ENCODE assay signal across 1 cellular context in the genomic region with DNA sequence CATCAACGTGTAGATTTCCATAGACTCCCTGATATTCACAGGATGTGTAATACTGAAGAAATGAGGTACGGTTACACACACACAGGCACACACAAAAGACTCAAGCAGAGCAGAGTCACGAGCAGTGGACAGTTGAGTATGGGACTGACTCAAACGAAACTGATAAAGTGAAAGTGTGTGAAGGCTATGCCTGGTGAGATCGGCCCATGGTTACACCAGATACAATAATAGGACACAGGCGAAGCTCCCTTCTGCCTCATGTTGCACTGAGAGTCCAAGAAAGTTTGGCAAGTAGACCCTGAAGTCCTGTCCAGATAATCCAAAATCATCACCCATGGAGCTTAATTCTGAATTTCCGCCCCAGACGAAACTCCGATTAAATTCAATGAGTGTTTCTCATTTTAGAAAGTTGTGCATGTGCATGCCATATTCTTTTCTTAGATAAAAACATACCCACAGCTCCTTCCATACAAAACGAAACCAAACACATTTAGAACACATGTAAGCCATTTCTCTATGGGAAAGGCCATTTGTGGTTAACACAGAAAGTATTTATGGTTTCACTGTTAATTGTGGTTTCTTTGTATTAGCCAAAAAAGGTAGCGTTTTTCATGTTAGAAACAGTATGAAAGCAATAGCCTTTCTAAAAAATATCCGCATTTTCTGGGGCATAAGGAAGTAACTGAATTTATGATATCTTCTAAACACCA.
TF ChIP-seq lines count a peak whose summit lies in the region.

No MANE protein-coding gene starts in this region.

TF ChIP-seq in GM23338, 12 proteins besides CTCF, POLR2A, EP300 and RAD21 (continued from another document):
- TF ChIP-seq, protein P1, sequence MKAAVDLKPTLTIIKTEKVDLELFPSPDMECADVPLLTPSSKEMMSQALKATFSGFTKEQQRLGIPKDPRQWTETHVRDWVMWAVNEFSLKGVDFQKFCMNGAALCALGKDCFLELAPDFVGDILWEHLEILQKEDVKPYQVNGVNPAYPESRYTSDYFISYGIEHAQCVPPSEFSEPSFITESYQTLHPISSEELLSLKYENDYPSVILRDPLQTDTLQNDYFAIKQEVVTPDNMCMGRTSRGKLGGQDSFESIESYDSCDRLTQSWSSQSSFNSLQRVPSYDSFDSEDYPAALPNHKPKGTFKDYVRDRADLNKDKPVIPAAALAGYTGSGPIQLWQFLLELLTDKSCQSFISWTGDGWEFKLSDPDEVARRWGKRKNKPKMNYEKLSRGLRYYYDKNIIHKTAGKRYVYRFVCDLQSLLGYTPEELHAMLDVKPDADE (IDR thresholded peaks at IDR 0.05), result no peak
- TF ChIP-seq, protein P2, sequence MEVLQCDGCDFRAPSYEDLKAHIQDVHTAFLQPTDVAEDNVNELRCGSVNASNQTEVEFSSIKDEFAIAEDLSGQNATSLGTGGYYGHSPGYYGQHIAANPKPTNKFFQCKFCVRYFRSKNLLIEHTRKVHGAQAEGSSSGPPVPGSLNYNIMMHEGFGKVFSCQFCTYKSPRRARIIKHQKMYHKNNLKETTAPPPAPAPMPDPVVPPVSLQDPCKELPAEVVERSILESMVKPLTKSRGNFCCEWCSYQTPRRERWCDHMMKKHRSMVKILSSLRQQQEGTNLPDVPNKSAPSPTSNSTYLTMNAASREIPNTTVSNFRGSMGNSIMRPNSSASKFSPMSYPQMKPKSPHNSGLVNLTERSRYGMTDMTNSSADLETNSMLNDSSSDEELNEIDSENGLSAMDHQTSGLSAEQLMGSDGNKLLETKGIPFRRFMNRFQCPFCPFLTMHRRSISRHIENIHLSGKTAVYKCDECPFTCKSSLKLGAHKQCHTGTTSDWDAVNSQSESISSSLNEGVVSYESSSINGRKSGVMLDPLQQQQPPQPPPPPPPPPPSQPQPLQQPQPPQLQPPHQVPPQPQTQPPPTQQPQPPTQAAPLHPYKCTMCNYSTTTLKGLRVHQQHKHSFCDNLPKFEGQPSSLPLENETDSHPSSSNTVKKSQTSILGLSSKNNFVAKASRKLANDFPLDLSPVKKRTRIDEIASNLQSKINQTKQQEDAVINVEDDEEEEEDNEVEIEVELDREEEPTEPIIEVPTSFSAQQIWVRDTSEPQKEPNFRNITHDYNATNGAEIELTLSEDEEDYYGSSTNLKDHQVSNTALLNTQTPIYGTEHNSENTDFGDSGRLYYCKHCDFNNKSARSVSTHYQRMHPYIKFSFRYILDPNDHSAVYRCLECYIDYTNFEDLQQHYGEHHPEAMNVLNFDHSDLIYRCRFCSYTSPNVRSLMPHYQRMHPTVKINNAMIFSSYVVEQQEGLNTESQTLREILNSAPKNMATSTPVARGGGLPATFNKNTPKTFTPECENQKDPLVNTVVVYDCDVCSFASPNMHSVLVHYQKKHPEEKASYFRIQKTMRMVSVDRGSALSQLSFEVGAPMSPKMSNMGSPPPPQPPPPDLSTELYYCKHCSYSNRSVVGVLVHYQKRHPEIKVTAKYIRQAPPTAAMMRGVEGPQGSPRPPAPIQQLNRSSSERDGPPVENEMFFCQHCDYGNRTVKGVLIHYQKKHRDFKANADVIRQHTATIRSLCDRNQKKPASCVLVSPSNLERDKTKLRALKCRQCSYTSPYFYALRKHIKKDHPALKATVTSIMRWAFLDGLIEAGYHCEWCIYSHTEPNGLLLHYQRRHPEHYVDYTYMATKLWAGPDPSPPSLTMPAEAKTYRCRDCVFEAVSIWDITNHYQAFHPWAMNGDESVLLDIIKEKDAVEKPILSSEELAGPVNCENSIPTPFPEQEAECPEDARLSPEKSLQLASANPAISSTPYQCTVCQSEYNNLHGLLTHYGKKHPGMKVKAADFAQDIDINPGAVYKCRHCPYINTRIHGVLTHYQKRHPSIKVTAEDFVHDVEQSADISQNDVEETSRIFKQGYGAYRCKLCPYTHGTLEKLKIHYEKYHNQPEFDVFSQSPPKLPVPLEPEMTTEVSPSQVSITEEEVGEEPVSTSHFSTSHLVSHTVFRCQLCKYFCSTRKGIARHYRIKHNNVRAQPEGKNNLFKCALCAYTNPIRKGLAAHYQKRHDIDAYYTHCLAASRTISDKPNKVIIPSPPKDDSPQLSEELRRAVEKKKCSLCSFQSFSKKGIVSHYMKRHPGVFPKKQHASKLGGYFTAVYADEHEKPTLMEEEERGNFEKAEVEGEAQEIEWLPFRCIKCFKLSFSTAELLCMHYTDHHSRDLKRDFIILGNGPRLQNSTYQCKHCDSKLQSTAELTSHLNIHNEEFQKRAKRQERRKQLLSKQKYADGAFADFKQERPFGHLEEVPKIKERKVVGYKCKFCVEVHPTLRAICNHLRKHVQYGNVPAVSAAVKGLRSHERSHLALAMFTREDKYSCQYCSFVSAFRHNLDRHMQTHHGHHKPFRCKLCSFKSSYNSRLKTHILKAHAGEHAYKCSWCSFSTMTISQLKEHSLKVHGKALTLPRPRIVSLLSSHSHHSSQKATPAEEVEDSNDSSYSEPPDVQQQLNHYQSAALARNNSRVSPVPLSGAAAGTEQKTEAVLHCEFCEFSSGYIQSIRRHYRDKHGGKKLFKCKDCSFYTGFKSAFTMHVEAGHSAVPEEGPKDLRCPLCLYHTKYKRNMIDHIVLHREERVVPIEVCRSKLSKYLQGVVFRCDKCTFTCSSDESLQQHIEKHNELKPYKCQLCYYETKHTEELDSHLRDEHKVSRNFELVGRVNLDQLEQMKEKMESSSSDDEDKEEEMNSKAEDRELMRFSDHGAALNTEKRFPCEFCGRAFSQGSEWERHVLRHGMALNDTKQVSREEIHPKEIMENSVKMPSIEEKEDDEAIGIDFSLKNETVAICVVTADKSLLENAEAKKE (CRISPR knock-in tag; IDR thresholded peaks at IDR 0.05), result no peak
- TF ChIP-seq JUNB (IDR thresholded peaks at IDR 0.05; ENCODE audit: unreplicated experiment) (no peak), EZH2 (IDR thresholded peaks at IDR 0.05; ENCODE audit: low read depth, unreplicated experiment) (no peak), EZH2phosphoT487 (IDR thresholded peaks at IDR 0.05; ENCODE audit: unreplicated experiment) (no peak), ZNF114 (CRISPR knock-in tag; IDR thresholded peaks at IDR 0.05) (no peak), POLR2AphosphoS5 (IDR thresholded peaks at IDR 0.05; ENCODE audit: low read depth) (no peak)
